ENCODE assay signal across 13 cellular contexts in the genomic region with DNA sequence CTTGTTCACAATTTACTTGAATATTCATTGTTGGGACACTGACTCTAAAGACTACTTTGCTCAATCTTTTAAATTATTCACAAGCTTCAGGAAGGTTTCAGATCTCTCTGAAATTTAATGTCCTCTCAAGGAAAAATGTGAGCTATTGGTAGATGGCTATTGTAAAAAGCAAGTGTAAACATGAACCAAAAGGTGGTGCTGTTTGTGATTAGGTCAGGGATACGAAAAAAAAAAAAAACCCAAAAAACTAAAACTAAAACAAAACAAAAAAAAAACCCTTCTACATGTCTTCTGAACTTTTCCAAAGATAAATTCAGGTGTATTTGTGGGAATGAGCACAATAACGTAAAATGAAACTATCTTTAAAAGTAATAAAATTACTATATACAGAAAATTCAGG.
A peak's percentile ranks its signal among the peaks of the same experiment; 100 is the strongest.
DNase-seq lines count a peak whose midpoint lies in the region; ATAC-seq and TF ChIP-seq lines count a peak whose summit lies in the region.
"Had no signal": no experiment of that assay in that cellular context is flagged by ENCODE, and none has a peak within 500 bp of the region (broad histone marks: within the 10 kb centered on the region; RNA-seq: fewer than 3 reads in every experiment).

No MANE protein-coding gene starts in this region.

- H2AFZ ChIP-seq in Loucy (ENCODE audit: low read length), result no peak overlapping the region
- H2AFZ ChIP-seq: GM23248 had no signal

- H3K27ac ChIP-seq in RWPE2 (ENCODE audit: poor library complexity, severe bottlenecking), result no peak overlapping the region
- H3K27ac ChIP-seq: GM23248 had no signal

- H3F3A ChIP-seq in Loucy (ENCODE audit: low read depth), result peaks cover 15% of the 10 kb centered on the region

- H3K4me3 ChIP-seq in GM06990 (replicated peaks; ENCODE audit: low read depth, low read length) (no peak overlapping the region), Loucy (ENCODE audit: low read length, poor library complexity, severe bottlenecking) (no peak overlapping the region), RWPE2 (ENCODE audit: severe bottlenecking) (no peak overlapping the region), retinal pigment epithelial cell (ENCODE audit: low read length) (no peak overlapping the region)
- H3K4me3 ChIP-seq: GM23248 had no signal

- no peak overlapping the region for H3K4me2 ChIP-seq in Loucy (ENCODE audit: low read depth, low read length, poor library complexity, severe bottlenecking)

- H3K9me2 ChIP-seq in Loucy (replicated peaks; ENCODE audit: low read depth, low read length), result no peaks in the 10 kb centered on the region

- peaks cover 14% of the 10 kb centered on the region for H3K4me1 ChIP-seq in Loucy (ENCODE audit: insufficient read depth, low read length, poor library complexity, severe bottlenecking)
- no peaks in the 10 kb centered on the region for H3K4me1 ChIP-seq in RWPE2 (ENCODE audit: insufficient read depth, poor library complexity, severe bottlenecking)
- H3K4me1 ChIP-seq: BE2C, Caco-2 had no signal

- no peaks in the 10 kb centered on the region for H3K79me2 ChIP-seq in Loucy (ENCODE audit: insufficient read depth, low read length)

- no peak for ATAC-seq in RWPE2 (ENCODE audit: low read depth)
- no peak for ATAC-seq in GM18861 (IDR thresholded peaks at IDR 0.05; ENCODE audit: unreplicated experiment)

- H3K27me3 ChIP-seq in GM06990 (replicated peaks; ENCODE audit: control insufficient read depth, insufficient read depth, low read length), result no peaks in the 10 kb centered on the region
- no peaks in the 10 kb centered on the region for H3K27me3 ChIP-seq in Loucy (ENCODE audit: insufficient read depth, low read length, poor library complexity, severe bottlenecking)
- H3K27me3 ChIP-seq in RWPE2 (ENCODE audit: insufficient read depth, poor library complexity, severe bottlenecking), result peaks cover 5% of the 10 kb centered on the region
- H3K27me3 ChIP-seq: BE2C had no signal

- DNase-seq in GM06990 (ENCODE audit: extremely low read depth, insufficient read length) (no peak), RWPE2 (ENCODE audit: low spot score) (no peak), retinal pigment epithelial cell (ENCODE audit: low read depth) (no peak), HPDE6-E6E7 (ENCODE audit: extremely low spot score) (no peak), islet precursor cell (no peak)
- DNase-seq: BE2C; Caco-2; CD8-positive, alpha-beta memory T cell; DMS79; GM23248; H7 had no signal

- TF ChIP-seq CTCF in GM06990 (IDR thresholded peaks at IDR 0.05; ENCODE audit: insufficient read depth, low read length, poor library complexity, severe bottlenecking) (peak; percentile 3), Loucy (conservative IDR thresholded peaks at IDR 0.05; ENCODE audit: low read length) (peak; percentile 43), RWPE2 (IDR thresholded peaks at IDR 0.05; ENCODE audit: poor library complexity, severe bottlenecking) (peak; percentile 13), retinal pigment epithelial cell (conservative IDR thresholded peaks at IDR 0.05; ENCODE audit: low read depth, low read length) (peak; percentile 11)

- no peaks in the 10 kb centered on the region for H3K36me3 ChIP-seq in GM06990 (ENCODE audit: control insufficient read depth, insufficient read depth, low read length)
- no peaks in the 10 kb centered on the region for H3K36me3 ChIP-seq in Loucy (ENCODE audit: insufficient read depth, low read length)
- no peaks in the 10 kb centered on the region for H3K36me3 ChIP-seq in RWPE2 (ENCODE audit: low read depth)
- H3K36me3 ChIP-seq: BE2C had no signal

- no peaks in the 10 kb centered on the region for H4K20me1 ChIP-seq in Loucy (ENCODE audit: insufficient read depth, low read length, poor library complexity, severe bottlenecking)

- H3K9me3 ChIP-seq in Loucy (ENCODE audit: insufficient read depth, low read depth, low read length) (no peaks in the 10 kb centered on the region), RWPE2 (ENCODE audit: severe bottlenecking) (no peaks in the 10 kb centered on the region)
- H3K9me3 ChIP-seq: BE2C, Caco-2 had no signal

- no peak overlapping the region for H3K9ac ChIP-seq in Loucy (ENCODE audit: low read depth, low read length, poor library complexity, severe bottlenecking)
- H3K9ac ChIP-seq: GM23248 had no signal
